In genomic region chr5:172712610-172713009, GRCh38 we compare ENCODE assay signal across 18 cellular contexts.
"Had no signal": no experiment of that assay in that cellular context is flagged by ENCODE, and none has a peak within 500 bp of the region (broad histone marks: within the 10 kb centered on the region; RNA-seq: fewer than 3 reads in every experiment).

No MANE protein-coding gene starts in this region.

- H3K4me1 Mint-ChIP-seq: activated naive CD4-positive, alpha-beta T cell treated with anti-CD3 and anti-CD28 coated beads, Interleukin-2, amount 50 U/mL, for 24 hours; activated naive CD8-positive, alpha-beta T cell treated with anti-CD3 and anti-CD28 coated beads, Interleukin-2, amount 50 U/mL, for 24 hours had no signal

- H3K4me3 ChIP-seq: body of pancreas, gastroesophageal sphincter, hepatocyte, ovary, prostate gland, suprapubic skin, tibial artery had no signal

- H2AFZ ChIP-seq: hepatocyte had no signal

- H3K36me3 Mint-ChIP-seq: activated naive CD4-positive, alpha-beta T cell treated with anti-CD3 and anti-CD28 coated beads, Interleukin-2, amount 50 U/mL, for 24 hours; stimulated activated naive B cell treated with anti-CD40 and anti-IgM and Interleukin-4, amounts not matched to agents 10 μg/mL and 1 μg/mL and 100 μg/mL, for 72 hours had no signal

- ATAC-seq: activated naive CD8-positive, alpha-beta T cell treated with anti-CD3 and anti-CD28 coated beads, Interleukin-2, amount 50 U/mL, for 24 hours; body of pancreas; gastroesophageal sphincter had no signal

- H3K27me3 ChIP-seq: body of pancreas, gastroesophageal sphincter, hepatocyte, suprapubic skin had no signal

- H3K27ac Mint-ChIP-seq: activated naive CD4-positive, alpha-beta T cell treated with anti-CD3 and anti-CD28 coated beads, Interleukin-2, amount 50 U/mL, for 24 hours; activated naive CD8-positive, alpha-beta T cell treated with anti-CD3 and anti-CD28 coated beads, Interleukin-2, amount 50 U/mL, for 24 hours; activated T-helper 2 cell treated with anti-CD3 and anti-CD28 coated beads, Interferon-gamma antibody, Interleukin-2, Interleukin-4, amounts not matched to agents 10 μg/mL and 5 μg/mL and 100 μg/mL, durations not matched to agents 14 hours and 24 hours and 36 hours; nephron had no signal

- H3K79me2 ChIP-seq: hepatocyte had no signal

- H3K4me3 Mint-ChIP-seq: activated naive CD4-positive, alpha-beta T cell treated with anti-CD3 and anti-CD28 coated beads, Interleukin-2, amount 50 U/mL, for 24 hours; activated naive CD8-positive, alpha-beta T cell treated with anti-CD3 and anti-CD28 coated beads, Interleukin-2, amount 50 U/mL, for 24 hours; activated T-cell treated with anti-CD3 and anti-CD28 coated beads, Interleukin-2, amount 50 U/mL, for 4 hours; nephron; stimulated activated naive B cell treated with anti-CD40 and anti-IgM and Interleukin-4, amounts not matched to agents 10 μg/mL and 1 μg/mL and 100 μg/mL, for 72 hours had no signal

- H3K9me3 ChIP-seq: body of pancreas, gastroesophageal sphincter, neutrophil, ovary, prostate gland, suprapubic skin, tibial artery had no signal

- H3K27ac ChIP-seq: body of pancreas, hepatocyte, neutrophil, ovary, prostate gland, suprapubic skin, WERI-Rb-1 had no signal

- DNase-seq: cortex of kidney, mammary epithelial cell, small intestine, tibial artery had no signal

- H3K4me1 ChIP-seq: prostate gland had no signal

- H3K36me3 ChIP-seq: gastroesophageal sphincter, neutrophil, ovary, prostate gland, suprapubic skin, tibial artery, WERI-Rb-1 had no signal

- H3K9me3 Mint-ChIP-seq: activated naive CD4-positive, alpha-beta T cell treated with anti-CD3 and anti-CD28 coated beads, Interleukin-2, amount 50 U/mL, for 24 hours; activated naive CD8-positive, alpha-beta T cell treated with anti-CD3 and anti-CD28 coated beads, Interleukin-2, amount 50 U/mL, for 24 hours; activated T-cell treated with anti-CD3 and anti-CD28 coated beads, Interleukin-2, amount 50 U/mL, for 4 hours; activated T-helper 2 cell treated with anti-CD3 and anti-CD28 coated beads, Interferon-gamma antibody, Interleukin-2, Interleukin-4, amounts not matched to agents 10 μg/mL and 5 μg/mL and 100 μg/mL, durations not matched to agents 14 hours and 24 hours and 36 hours; nephron; stimulated activated naive B cell treated with anti-CD40 and anti-IgM and Interleukin-4, amounts not matched to agents 10 μg/mL and 1 μg/mL and 100 μg/mL, for 72 hours had no signal
